ENCODE assay signal across 12 cellular contexts in the genomic region with DNA sequence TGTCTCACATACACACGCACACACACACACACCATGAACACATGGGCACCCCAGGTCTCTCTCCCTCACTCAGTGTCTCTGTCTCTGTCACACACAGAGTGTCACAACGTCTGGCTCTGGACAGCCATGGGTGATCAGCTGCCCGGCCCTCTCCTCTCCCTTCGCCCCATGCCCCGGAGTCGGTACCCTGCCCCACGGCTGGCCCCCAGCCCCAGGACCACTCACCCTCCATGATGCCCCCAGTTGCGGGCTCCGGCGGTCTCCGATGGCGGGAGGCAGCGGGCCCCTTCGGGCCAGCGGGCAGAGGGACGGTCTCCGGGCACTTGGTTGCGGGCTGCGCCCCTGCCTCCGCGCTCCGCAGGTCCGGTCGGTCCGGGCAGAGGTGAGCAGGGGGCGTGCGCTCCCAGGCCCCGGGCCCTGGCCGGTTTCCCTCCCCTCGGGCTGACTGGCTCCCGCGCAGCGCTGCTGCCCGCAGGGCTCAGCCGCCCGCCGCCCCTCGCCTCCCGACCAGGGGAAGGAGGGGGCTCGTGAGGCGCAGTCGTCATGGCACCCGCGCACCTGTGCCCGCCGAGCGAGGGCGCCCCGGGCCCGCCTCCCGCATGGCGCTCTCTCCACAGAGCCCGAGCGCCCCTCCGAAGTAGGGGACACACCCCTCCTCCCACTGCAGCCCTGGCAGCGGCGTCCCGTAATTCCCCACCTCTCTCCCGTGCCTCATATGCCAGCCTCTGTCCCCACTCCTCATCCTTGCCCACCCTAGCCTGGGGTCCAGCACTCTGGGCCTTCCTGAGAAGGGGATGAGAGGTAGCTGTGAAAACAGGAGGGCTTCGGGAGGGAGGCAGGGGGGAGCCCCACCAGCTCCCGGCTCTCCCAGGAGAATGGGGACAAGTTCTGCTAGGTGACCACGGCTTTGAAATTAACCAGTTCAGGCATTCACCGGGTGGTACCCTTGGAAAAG. TPM values are rescaled to one million over a fixed set of nuclear protein-coding genes. Genes with fewer than 3 reads are reported as not detected.
DNase-seq lines count a peak whose midpoint lies in the region; ATAC-seq and TF ChIP-seq lines count a peak whose summit lies in the region.
"Had no signal": no experiment of that assay in that cellular context is flagged by ENCODE, and none has a peak within 500 bp of the region (broad histone marks: within the 10 kb centered on the region; RNA-seq: fewer than 3 reads in every experiment).

Gene NPFFR1, minus strand, starts transcription at position 560 of the 955 bp plus-strand sequence. Its CDS starts 328 bp downstream, at position 232.

- ATAC-seq in GM21526 (IDR thresholded peaks at IDR 0.05; ENCODE audit: low FRiP score, unreplicated experiment), result no peak

- H3K27me3 ChIP-seq in Peyer's patch, result peaks cover 0 to 15% of the 10 kb centered on the region in 2 donors
- peaks cover 54% of the 10 kb centered on the region for H3K27me3 ChIP-seq in left ventricle myocardium inferior (ENCODE audit: low read depth)
- H3K27me3 ChIP-seq in trophoblast cell (ENCODE audit: insufficient read depth, low read length), result peaks cover 27% of the 10 kb centered on the region
- peaks cover 31% of the 10 kb centered on the region for H3K27me3 ChIP-seq in effector memory CD4-positive, alpha-beta T cell (replicated peaks; ENCODE audit: control insufficient read depth, insufficient read depth, low read length, poor library complexity, severe bottlenecking)

- no peak for DNase-seq in Peyer's patch
- no peak for DNase-seq in left ventricle myocardium inferior
- DNase-seq in trophoblast cell, result no peak
- DNase-seq in HuH-7 (ENCODE audit: low spot score), result no peak
- no peak for DNase-seq in effector memory CD4-positive, alpha-beta T cell
- DNase-seq in NK-92 treated with Interleukin-12 subunit alpha and Interleukin-12 subunit beta, amount 100 ng/mL, for 24 hours (lab: John Stamatoyannopoulos, UW), result no peak
- DNase-seq: GDM1, NCI-H526 treated with DMSO at 0.1 percent for 48 hours had no signal

- H3K18ac ChIP-seq in trophoblast cell (ENCODE audit: low read length), result no peak within 1 kb of the TSS

- H3K9ac ChIP-seq in ES-I3 (ENCODE audit: low read depth, low read length), result peak within 1 kb of the TSS; percentile 57; the same call in 1 of the 2 replicates
- H3K9ac ChIP-seq in trophoblast cell (ENCODE audit: low read length), result no peak within 1 kb of the TSS

- no peak within 1 kb of the TSS for H4K91ac ChIP-seq in trophoblast cell (ENCODE audit: low read depth, low read length)

- H3K4me1 ChIP-seq in ES-I3 (ENCODE audit: insufficient read depth, low read length) (no peaks in the 10 kb centered on the region), Peyer's patch (peaks cover 0 to 6% (median 0%) of the 10 kb centered on the region in 4 donors), left ventricle myocardium inferior (peaks cover 8% of the 10 kb centered on the region), trophoblast cell (ENCODE audit: control insufficient read depth in 1 of 2, insufficient read depth in 2 of 2, low read length in 2 of 2) (peaks cover 0 to 3% of the 10 kb centered on the region in 2 experiments)
- no peaks in the 10 kb centered on the region for H3K4me1 ChIP-seq in effector memory CD4-positive, alpha-beta T cell (ENCODE audit: control insufficient read depth, insufficient read depth, low read length, poor library complexity, severe bottlenecking)

- H2AFZ ChIP-seq in trophoblast cell (ENCODE audit: insufficient read depth, low read length, poor library complexity), result no peak within 1 kb of the TSS

- H3K79me1 ChIP-seq in trophoblast cell (ENCODE audit: low read length), result no peaks in the 10 kb centered on the region

- no peak within 1 kb of the TSS for H2BK12ac ChIP-seq in trophoblast cell (ENCODE audit: low read length)

- no peaks in the 10 kb centered on the region for H3K9me3 ChIP-seq in ES-I3 (ENCODE audit: control insufficient read depth, insufficient read depth, low read length)
- no peaks in the 10 kb centered on the region for H3K9me3 ChIP-seq in Peyer's patch
- H3K9me3 ChIP-seq in left ventricle myocardium inferior (replicated peaks), result no peaks in the 10 kb centered on the region
- H3K9me3 ChIP-seq in trophoblast cell (ENCODE audit: insufficient read depth, low read depth, low read length), result peaks cover 3% of the 10 kb centered on the region
- H3K9me3 ChIP-seq in effector memory CD4-positive, alpha-beta T cell (ENCODE audit: control insufficient read depth, low read length), result no peaks in the 10 kb centered on the region
- H3K9me3 ChIP-seq: adrenal gland had no signal

- WGBS in trophoblast cell (ENCODE audit: extremely low coverage, insufficient coverage, insufficient read length), result no CpG with 5 or more reads among the region's 63 CpGs

- no peak within 1 kb of the TSS for H3K4ac ChIP-seq in trophoblast cell (ENCODE audit: low read depth, low read length)

- H3K14ac ChIP-seq in trophoblast cell (ENCODE audit: low read length), result no peak within 1 kb of the TSS

- no peak within 1 kb of the TSS for H2BK5ac ChIP-seq in trophoblast cell (ENCODE audit: low read depth, low read length, poor library complexity)

- H2AK5ac ChIP-seq in trophoblast cell (ENCODE audit: low read length), result no peak within 1 kb of the TSS

- H3K27ac ChIP-seq in Peyer's patch, result no peak within 1 kb of the TSS
- no peak within 1 kb of the TSS for H3K27ac ChIP-seq in left ventricle myocardium inferior (replicated peaks)
- no peak within 1 kb of the TSS for H3K27ac ChIP-seq in trophoblast cell (ENCODE audit: low read depth, low read length)
- no peak within 1 kb of the TSS for H3K27ac ChIP-seq in effector memory CD4-positive, alpha-beta T cell (ENCODE audit: insufficient read depth, low read length, poor library complexity, severe bottlenecking)
- H3K27ac ChIP-seq: adrenal gland had no signal

- peak within 1 kb of the TSS; percentile 22 for H3K4me2 ChIP-seq in trophoblast cell (ENCODE audit: low read length)

- no peak within 1 kb of the TSS for H3K23ac ChIP-seq in trophoblast cell (ENCODE audit: low read length)

- no peak within 1 kb of the TSS for H4K12ac ChIP-seq in trophoblast cell (ENCODE audit: low read depth, low read length)

- H3K36me3 ChIP-seq in ES-I3 (ENCODE audit: insufficient read depth, low read length) (no peaks in the 10 kb centered on the region), Peyer's patch (no peaks in the 10 kb centered on the region), left ventricle myocardium inferior (no peaks in the 10 kb centered on the region), trophoblast cell (ENCODE audit: control insufficient read depth in 1 of 2, insufficient read depth in 2 of 2, low read length in 2 of 2) (no peaks in the 10 kb centered on the region)
- no peaks in the 10 kb centered on the region for H3K36me3 ChIP-seq in effector memory CD4-positive, alpha-beta T cell (ENCODE audit: control insufficient read depth, insufficient read depth, low read length)
- H3K36me3 ChIP-seq: adrenal gland had no signal

- no peak for TF ChIP-seq CTCF in Peyer's patch (IDR thresholded peaks at IDR 0.05)
- TF ChIP-seq CTCF in left ventricle myocardium inferior (IDR thresholded peaks at IDR 0.05; ENCODE audit: borderline replicate concordance), result peak; percentile 28

- H4K8ac ChIP-seq in trophoblast cell (ENCODE audit: low read depth, low read length), result no peak within 1 kb of the TSS

- intact Hi-C loops in left ventricle myocardium inferior (cut with micrococcal nuclease), result no loop called here

- H3K4me3 ChIP-seq in Peyer's patch, result peak within 1 kb of the TSS; percentile 7 to 29 (median 18)
- H3K4me3 ChIP-seq in left ventricle myocardium inferior, result peak within 1 kb of the TSS; percentile 63
- H3K4me3 ChIP-seq in trophoblast cell (ENCODE audit: low read depth, low read length), result no peak within 1 kb of the TSS
- H3K4me3 ChIP-seq in effector memory CD4-positive, alpha-beta T cell (ENCODE audit: insufficient read depth, low read depth, low read length, poor library complexity, severe bottlenecking), result no peak within 1 kb of the TSS

- no peak within 1 kb of the TSS for H2BK120ac ChIP-seq in trophoblast cell (ENCODE audit: insufficient read depth, low read length, poor library complexity)

- no peak for TF ChIP-seq POLR2A in Peyer's patch (IDR thresholded peaks at IDR 0.05)

- no peaks in the 10 kb centered on the region for H3K79me2 ChIP-seq in trophoblast cell (ENCODE audit: control insufficient read depth, insufficient read depth, low read length, poor library complexity)

RNA-seq across cellular contexts. Expression of gene NPFFR1, which starts in this region (rescaled TPM):
- total RNA-seq in Peyer's patch (not detected), left ventricle myocardium inferior (not detected)
- not detected in 2 replicates for polyA plus RNA-seq in trophoblast cell (2013)
- total RNA-seq: glomerular endothelial cell had no signal

Comparison
In these comparisons a context has a peak if more than half of its experiments do, and no peak if none do; other contexts are left out.
1. H3K4me3 ChIP-seq: peak in Peyer's patch (4 of 4) and left ventricle myocardium inferior (single experiment); none in trophoblast cell (single experiment) and effector memory CD4-positive, alpha-beta T cell (single experiment).